ENCODE assay signal across 9 cellular contexts in genomic region chr16:81521141-81521626, GRCh38.
DNase-seq lines count a peak whose midpoint lies in the region; TF ChIP-seq lines count a peak whose summit lies in the region.
"Had no signal": no experiment of that assay in that cellular context is flagged by ENCODE, and none has a peak within 500 bp of the region (broad histone marks: within the 10 kb centered on the region; RNA-seq: fewer than 3 reads in every experiment).

No MANE protein-coding gene starts in this region.

- no peaks in the 10 kb centered on the region for H4K20me1 ChIP-seq in mammary epithelial cell (ENCODE audit: insufficient read depth, low read length)

- peaks cover 16% of the 10 kb centered on the region for H3K36me3 Mint-ChIP-seq in MCF 10A (ENCODE audit: insufficient read depth, unreplicated experiment)

- intact Hi-C loops in MCF 10A (cut with micrococcal nuclease) = loop anchor here (10.0 kb wide), 1 partner anchor 116 kb away; no protein-coding TSS in a partner anchor
- intact Hi-C loops in mammary epithelial cell (cut with micrococcal nuclease) = no loop called here

- whole genome bisulfite sequencing in mammary epithelial cell (ENCODE audit: low coverage, missing lambda C conversion rate) = 96% methylated on average over 10 of the region's 19 CpGs

- POLR2A ChIA-PET in MCF 10A (lab: Yijun Ruan, JAX) = interaction anchor here (0.7 to 1.5 kb wide), 4 partner anchors 9 to 59 kb away, joined by 3 to 4 read pairs (median 3); no protein-coding TSS in a partner anchor

- H3K4me2 ChIP-seq in mammary epithelial cell (ENCODE audit: insufficient read depth, low read depth, low read length) = no peak overlapping the region

- dilution Hi-C loops in mammary epithelial cell (cut with HindIII; ENCODE audit: low sequenced_read_pairs) = loop anchor here (5.0 kb wide), 1 partner anchor 66 kb away; no protein-coding TSS in a partner anchor

- BruUV-seq in MCF 10A (replicated peaks; lab: Mats Ljungman, UMichigan) = no TSS peak
- no TSS peak for BruUV-seq in mammary epithelial cell (replicated peaks; lab: Mats Ljungman, UMichigan)

- in situ Hi-C loops in mammary epithelial cell (cut with MboI; ENCODE audit: low sequenced_read_pairs in 2 of 2) = no loop called here

- peaks cover 90% of the 10 kb centered on the region for H3K79me2 ChIP-seq in mammary epithelial cell (ENCODE audit: insufficient read depth, low read length)

- peaks cover 2% of the 10 kb centered on the region for H3K36me3 ChIP-seq in mammary epithelial cell (ENCODE audit: insufficient read depth, low read length)

- no peaks in the 10 kb centered on the region for H3K9me3 ChIP-seq in mammary epithelial cell (replicated peaks; ENCODE audit: insufficient read depth, low read length)
- H3K9me3 ChIP-seq: heart left ventricle had no signal

- peak overlapping the region; percentile 57 for H3K27ac Mint-ChIP-seq in MCF 10A (ENCODE audit: low read depth, unreplicated experiment)

- CTCF ChIA-PET in MCF 10A (lab: Yijun Ruan, JAX) (interaction anchor here (0.5 to 0.8 kb wide), 5 partner anchors 14 to 192 kb away, joined by 3 to 4 read pairs (median 3); no protein-coding TSS in a partner anchor), mammary epithelial cell (lab: Charles Lee; ENCODE audit: low non-redundant PET) (no interaction called here)

- no peak overlapping the region for H3K4me3 ChIP-seq in mammary epithelial cell (replicated peaks in 1 of 3; ENCODE audit: insufficient read depth in 1 of 3, low read depth in 2 of 3, low read length in 3 of 3)
- H3K4me3 ChIP-seq: heart left ventricle had no signal

- no peak overlapping the region for H3K27ac ChIP-seq in mammary epithelial cell (ENCODE audit: insufficient read depth, low read depth, low read length)

- H3K9ac ChIP-seq in mammary epithelial cell (ENCODE audit: insufficient read depth, low read length) = no peak overlapping the region

- no peak overlapping the region for H3K4me3 Mint-ChIP-seq in MCF 10A (ENCODE audit: unreplicated experiment)

- no peak for TF ChIP-seq CTCF in MCF 10A (IDR thresholded peaks at IDR 0.05; ENCODE audit: unreplicated experiment)
- no peak for TF ChIP-seq CTCF in mammary epithelial cell (conservative IDR thresholded peaks at IDR 0.05 in 1 of 2, IDR thresholded peaks at IDR 0.05 in 1 of 2; ENCODE audit: extremely low read depth in 1 of 2, insufficient read depth in 1 of 2, low read depth in 1 of 2, low read length in 2 of 2)

- H3K4me1 Mint-ChIP-seq in MCF 10A (ENCODE audit: insufficient read depth, unreplicated experiment) = peaks cover 33% of the 10 kb centered on the region

- no peaks in the 10 kb centered on the region for H3K27me3 Mint-ChIP-seq in MCF 10A (ENCODE audit: insufficient read depth, unreplicated experiment)

- H3K4me1 ChIP-seq in mammary epithelial cell (ENCODE audit: insufficient read depth, low read length) = peaks cover 43% of the 10 kb centered on the region

- H2AFZ ChIP-seq in mammary epithelial cell (ENCODE audit: low read depth, low read length) = no peak overlapping the region

- DNase-seq in MCF 10A (ENCODE audit: unreplicated experiment) (no peak), mammary epithelial cell (no peak), cerebellar cortex (ENCODE audit: low spot score) (peak; percentile 27), AG08396 (ENCODE audit: low spot score) (no peak), GM03348 (ENCODE audit: low spot score) (no peak), HuH-7.5 (ENCODE audit: low spot score) (no peak)
- DNase-seq in activated CD4-positive, CD25-positive, alpha-beta regulatory T cell treated with anti-CD3 and anti-CD28 coated beads, Interleukin-2, amount 50 U/mL, for 16 hours (ENCODE audit: low read depth, low spot score) = peak; percentile 45
- DNase-seq in stimulated activated CD4-positive, alpha-beta T cell treated with anti-CD3 and anti-CD28 coated beads, Interleukin-2, amount 100 ng/mL, for 48 hours = peak; percentile 29 to 38

- H3K9me3 Mint-ChIP-seq in MCF 10A (ENCODE audit: unreplicated experiment) = no peaks in the 10 kb centered on the region

- H3K27me3 ChIP-seq in mammary epithelial cell (ENCODE audit: insufficient read depth, low read length) = no peaks in the 10 kb centered on the region
- H3K27me3 ChIP-seq: heart left ventricle had no signal

Comparison
In these comparisons a context has a peak if more than half of its experiments do, and no peak if none do; other contexts are left out.
1. DNase-seq: peak in activated CD4-positive, CD25-positive, alpha-beta regulatory T cell treated with anti-CD3 and anti-CD28 coated beads, Interleukin-2, amount 50 U/mL, for 16 hours (single experiment), cerebellar cortex (single experiment) and stimulated activated CD4-positive, alpha-beta T cell treated with anti-CD3 and anti-CD28 coated beads, Interleukin-2, amount 100 ng/mL, for 48 hours (2 of 2); none in MCF 10A (single experiment), mammary epithelial cell (single experiment), AG08396 (single experiment), GM03348 (single experiment) and HuH-7.5 (single experiment).